ENCODE assay signal across 20 cellular contexts in genomic region chr11:70411713-70412452, GRCh38. TPM values are rescaled to one million over a fixed set of nuclear protein-coding genes. Genes with fewer than 3 reads are reported as not detected.
DNase-seq lines count a peak whose midpoint lies in the region; ATAC-seq, FAIRE-seq and TF ChIP-seq lines count a peak whose summit lies in the region.
"Had no signal": no experiment of that assay in that cellular context is flagged by ENCODE, and none has a peak within 500 bp of the region (broad histone marks: within the 10 kb centered on the region; RNA-seq: fewer than 3 reads in every experiment).

No MANE protein-coding gene starts in this region.

- intact Hi-C loops in K562 (cut with micrococcal nuclease) (no loop called here), ascending aorta (cut with DNase I) (no loop called here)

- no peak for TF ChIP-seq RAD21 in K562 (CRISPR knock-in tag; conservative IDR thresholded peaks at IDR 0.05 in 1 of 2, IDR thresholded peaks at IDR 0.05 in 1 of 2)

- no peak overlapping the region for H2BK5ac ChIP-seq in trophoblast cell (ENCODE audit: low read depth, low read length, poor library complexity)

- H3K9ac ChIP-seq in K562 (ENCODE audit: insufficient read depth in 1 of 2, low read depth in 2 of 2, low read length in 2 of 2) (no peak overlapping the region), trophoblast cell (ENCODE audit: low read length) (no peak overlapping the region)

- H3K4me2 ChIP-seq in K562 (ENCODE audit: insufficient read depth, low read length), result no peak overlapping the region
- H3K4me2 ChIP-seq in trophoblast cell (ENCODE audit: low read length), result no peak overlapping the region
- H3K4me2 ChIP-seq: GM23338 had no signal

- CTCF ChIA-PET in K562 (lab: Yijun Ruan, JAX; ENCODE audit: low intra/inter-chr PET ratio), result no interaction called here

- TF ChIP-seq POLR2A in K562 (conservative IDR thresholded peaks at IDR 0.05) (0 out of 2 replicates have a peak, but pooled peaks have one; percentile 39), gastroesophageal sphincter (IDR thresholded peaks at IDR 0.05) (no peak)

- H3K18ac ChIP-seq in trophoblast cell (ENCODE audit: low read length), result peak overlapping the region; percentile 46

- POLR2A ChIA-PET in K562 (lab: Yijun Ruan, JAX), result no interaction called here

- H4K12ac ChIP-seq in trophoblast cell (ENCODE audit: low read depth, low read length), result no peak overlapping the region

- H4K20me1 ChIP-seq in K562 (replicated peaks; ENCODE audit: control insufficient read depth, insufficient read depth, low read length), result no peaks in the 10 kb centered on the region

- no peaks in the 10 kb centered on the region for H3K79me1 ChIP-seq in trophoblast cell (ENCODE audit: low read length)

- no peak overlapping the region for H4K8ac ChIP-seq in trophoblast cell (ENCODE audit: low read depth, low read length)

- H3K27ac ChIP-seq in K562 (ENCODE audit: extremely low read depth, low read depth, low read length) (no peak overlapping the region), gastroesophageal sphincter (no peak overlapping the region), trophoblast cell (ENCODE audit: low read depth, low read length) (no peak overlapping the region), ascending aorta (no peak overlapping the region)

- H3K36me3 ChIP-seq in K562 (ENCODE audit: control insufficient read depth, insufficient read depth, low read length) (peaks cover 96% of the 10 kb centered on the region), gastroesophageal sphincter (peaks cover 0 to 100% of the 10 kb centered on the region in 2 donors), trophoblast cell (ENCODE audit: control insufficient read depth in 1 of 2, insufficient read depth in 2 of 2, low read length in 2 of 2) (peaks cover 91 to 93% of the 10 kb centered on the region in 2 experiments), ascending aorta (peaks cover 92 to 99% of the 10 kb centered on the region in 2 donors)

- no peak overlapping the region for H4K91ac ChIP-seq in trophoblast cell (ENCODE audit: low read depth, low read length)

- H3K4me3 ChIP-seq in K562 (no peak overlapping the region), gastroesophageal sphincter (no peak overlapping the region), trophoblast cell (ENCODE audit: low read depth, low read length) (no peak overlapping the region), ascending aorta (no peak overlapping the region)
- H3K4me3 ChIP-seq: GM23338 had no signal

- peaks cover 4% of the 10 kb centered on the region for H3K9me1 ChIP-seq in K562 (ENCODE audit: control insufficient read depth, insufficient read depth, low read length)

- H3K14ac ChIP-seq in trophoblast cell (ENCODE audit: low read length), result no peak overlapping the region

- H3K4ac ChIP-seq in trophoblast cell (ENCODE audit: low read depth, low read length), result no peak overlapping the region

- no peak overlapping the region for H2AFZ ChIP-seq in K562 (ENCODE audit: low read depth, low read length)
- no peak overlapping the region for H2AFZ ChIP-seq in trophoblast cell (ENCODE audit: insufficient read depth, low read length, poor library complexity)
- H2AFZ ChIP-seq: GM23338 had no signal

- TF ChIP-seq EP300 in K562 (IDR thresholded peaks at IDR 0.05; ENCODE audit: low read length), result no peak
- no peak for TF ChIP-seq EP300 in gastroesophageal sphincter (IDR thresholded peaks at IDR 0.05)

- ATAC-seq in K562 (no peak), gastroesophageal sphincter (peak; percentile 5)
- ATAC-seq: GM23338, HCT116 had no signal

- H2BK12ac ChIP-seq in trophoblast cell (ENCODE audit: low read length), result no peak overlapping the region

- TF ChIP-seq CTCF in K562 (IDR thresholded peaks at IDR 0.05 in 2 of 3, conservative IDR thresholded peaks at IDR 0.05 in 1 of 3; ENCODE audit: insufficient read depth in 2 of 3, low read depth in 1 of 3, low read length in 3 of 3), result no peak
- no peak for TF ChIP-seq CTCF in gastroesophageal sphincter (IDR thresholded peaks at IDR 0.05)
- no peak for TF ChIP-seq CTCF in ascending aorta (IDR thresholded peaks at IDR 0.05)

- H3K27me3 ChIP-seq in K562 (ENCODE audit: control insufficient read depth in 2 of 2, insufficient read depth in 2 of 2, low read length in 2 of 2) (no peaks in the 10 kb centered on the region), gastroesophageal sphincter (no peaks in the 10 kb centered on the region), trophoblast cell (ENCODE audit: insufficient read depth, low read length) (no peaks in the 10 kb centered on the region), ascending aorta (no peaks in the 10 kb centered on the region)

- in situ Hi-C loops in K562 (cut with MboI), result no loop called here

- no peak overlapping the region for H2BK120ac ChIP-seq in trophoblast cell (ENCODE audit: insufficient read depth, low read length, poor library complexity)

- no TSS peak for BruUV-seq in K562 (replicated peaks; lab: Mats Ljungman, UMichigan)

- FAIRE-seq in HTR-8/SVneo (lab: Jason Lieb, UNC) (peak; percentile 16), K562 (lab: Jason Lieb, UNC) (no peak)
- FAIRE-seq: GM12891, GM18507 had no signal

- H3K23ac ChIP-seq in trophoblast cell (ENCODE audit: low read length), result no peak overlapping the region

- no peaks in the 10 kb centered on the region for H3K79me2 ChIP-seq in K562 (ENCODE audit: control insufficient read depth, insufficient read depth, low read length)
- peaks cover 2% of the 10 kb centered on the region for H3K79me2 ChIP-seq in trophoblast cell (ENCODE audit: control insufficient read depth, insufficient read depth, low read length, poor library complexity)

- H2AK5ac ChIP-seq in trophoblast cell (ENCODE audit: low read length), result no peak overlapping the region

- H3K4me1 ChIP-seq in K562 (replicated peaks in 1 of 2; ENCODE audit: control insufficient read depth in 2 of 2, insufficient read depth in 2 of 2, low read length in 2 of 2) (no peaks in the 10 kb centered on the region), gastroesophageal sphincter (peaks cover 0 to 4% (median 0%) of the 10 kb centered on the region in 3 donors), trophoblast cell (ENCODE audit: control insufficient read depth in 1 of 2, insufficient read depth in 2 of 2, low read length in 2 of 2) (no peaks in the 10 kb centered on the region), ascending aorta (no peaks in the 10 kb centered on the region)

- DNase-seq in HTR-8/SVneo (ENCODE audit: insufficient read length, low spot score) (no peak), K562 (ENCODE audit: extremely low read depth in 1 of 4, low spot score in 3 of 4) (no peak), trophoblast cell (no peak), NCI-H446 (lab: John Stamatoyannopoulos, UW) (no peak), ascending aorta (ENCODE audit: low spot score in 2 of 2) (no peak)
- no peak for DNase-seq in effector CD4-positive, alpha-beta T cell
- DNase-seq: C1 segment of cervical spinal cord; Calu3; CD4-positive, alpha-beta memory T cell; COR-L47; DMS53; DMS79 treated with DMSO at 0.1 percent for 48 hours; GF-D8; H9; HFFc6 had no signal

- H3K9me3 ChIP-seq in K562 (replicated peaks; ENCODE audit: control insufficient read depth, insufficient read depth, low read depth, low read length), result no peaks in the 10 kb centered on the region; the same call in 1 of the 2 replicates
- H3K9me3 ChIP-seq in gastroesophageal sphincter, result no peaks in the 10 kb centered on the region
- H3K9me3 ChIP-seq in trophoblast cell (ENCODE audit: insufficient read depth, low read depth, low read length), result no peaks in the 10 kb centered on the region
- H3K9me3 ChIP-seq in ascending aorta, result no peaks in the 10 kb centered on the region

- WGBS in K562 (ENCODE audit: insufficient coverage, low coverage, missing lambda C conversion rate), result 98% methylated on average over 12 of the region's 15 CpGs
- WGBS in gastroesophageal sphincter (ENCODE audit: low coverage in 1 of 2), 2 donors, result 90 to 98% methylated on average over 4 to 6 of the region's 15 CpGs
- no CpG with 5 or more reads among the region's 15 CpGs for WGBS in trophoblast cell (ENCODE audit: extremely low coverage, insufficient coverage, insufficient read length)

TF ChIP-seq in K562, 482 proteins besides CTCF, POLR2A, EP300 and RAD21:
- TF ChIP-seq HNRNPH1 (optimal IDR thresholded peaks at IDR 0.05; ENCODE audit: low read depth, low read length), result no peak
- peak; percentile 53 for TF ChIP-seq NFIC (IDR thresholded peaks at IDR 0.05)
- no peak for TF ChIP-seq STAT5B (CRISPR knock-in tag; IDR thresholded peaks at IDR 0.05)
- TF ChIP-seq ZNF740 (CRISPR knock-in tag; IDR thresholded peaks at IDR 0.05), result 0 out of 2 replicates have a peak, but pooled peaks have one; percentile 35
- TF ChIP-seq ZNF740 (tag; IDR thresholded peaks at IDR 0.05), result no peak
- peak; percentile 62 for TF ChIP-seq ZNF121 (CRISPR knock-in tag; conservative IDR thresholded peaks at IDR 0.05)

RNA-seq across cellular contexts. Expression of gene CTTN, which starts 13.6 kb away (rescaled TPM):
- total RNA-seq in K562 (2011; cell fraction: chromatin; rRNA removed; ENCODE audit: low replicate concordance), result 847 and 1,186 TPM in 2 replicates
- 519 and 540 TPM in 2 replicates for total RNA-seq in K562 (2011; cell fraction: nucleolus; rRNA removed)
- 720 and 885 TPM in 2 replicates for total RNA-seq in K562 (2011; cell fraction: nucleoplasm; rRNA removed)
- total RNA-seq in K562 (2014; rRNA removed) (114 and 127 TPM in 2 replicates), K562 (2014; rRNA removed; fragmentation: Illumina TruSeq; extraction: Trizol) (92.4 and 92.6 TPM in 2 replicates), K562 (2015; rRNA removed; fragmentation: Illumina TruSeq; extraction: Trizol) (104 and 110 TPM in 2 replicates), K562 (2021) (146 and 158 TPM in 2 replicates), gastroesophageal sphincter (100 to 1,000 TPM; 164 to 316 (median 179) TPM), ascending aorta (166 TPM)
- polyA plus RNA-seq in K562 (2011; rRNA removed) (90.1 and 102 TPM in 2 replicates), K562 (2014; fragmentation: Illumina TruSeq; extraction: Trizol) (99.7 and 102 TPM in 2 replicates), K562 (2014; fragmentation: Nextera tagmentation; extraction: Ambion mirVana) (10 to 100 TPM in 1 of 2 experiments, 1 to 10 TPM in 1; 9.9 to 23.1 TPM), K562 (2014; rRNA removed) (149 and 157 TPM in 2 replicates)
- 58.6 and 59.0 TPM in 2 replicates for polyA plus RNA-seq in K562 (2011; cell fraction: cytosol; rRNA removed)
- polyA plus RNA-seq in K562 (2011; cell fraction: nucleus; rRNA removed), result 564 and 672 TPM in 2 replicates
- polyA plus RNA-seq in K562 (2012), result 106 and 146 TPM in 2 replicates
- polyA minus RNA-seq in K562 (2011; rRNA and poly(A)+ RNA removed), result 134 and 158 TPM in 2 replicates
- 44.2 and 52.6 TPM in 2 replicates for polyA minus RNA-seq in K562 (2011; cell fraction: cytosol; rRNA and poly(A)+ RNA removed)
- 171 and 217 TPM in 2 replicates for polyA minus RNA-seq in K562 (2011; cell fraction: nucleus; rRNA and poly(A)+ RNA removed)
- polyA plus RNA-seq in trophoblast cell (2013), result 197 and 199 TPM in 2 replicates
